Comparison of ENCODE assay signal across 1 cellular context in genomic region chr18:9823805-9824473, GRCh38.
A peak's percentile ranks its signal among the peaks of the same experiment; 100 is the strongest.
TF ChIP-seq lines count a peak whose summit lies in the region.

No MANE protein-coding gene starts in this region.

TF ChIP-seq in K562, 482 proteins besides CTCF, POLR2A, EP300 and RAD21 (continued from another document and continues in another):
- no peak for TF ChIP-seq AFF1 (IDR thresholded peaks at IDR 0.05; ENCODE audit: low read depth in 1 of 2, partially characterized antibody in 2 of 2)
- no peak for TF ChIP-seq HMBOX1 (IDR thresholded peaks at IDR 0.05)
- no peak; the same call in 1 of the 2 replicates for TF ChIP-seq ZNF766 (CRISPR knock-in tag; conservative IDR thresholded peaks at IDR 0.05)
- TF ChIP-seq SMARCE1 (IDR thresholded peaks at IDR 0.05) = no peak
- no peak for TF ChIP-seq E2F5 (CRISPR knock-in tag; IDR thresholded peaks at IDR 0.05)
- TF ChIP-seq BRD9 (IDR thresholded peaks at IDR 0.05; ENCODE audit: low read depth, partially characterized antibody) = no peak
- no peak for TF ChIP-seq NFYB (IDR thresholded peaks at IDR 0.05; ENCODE audit: extremely low read depth, insufficient read length)
- no peak for TF ChIP-seq MCM3 (IDR thresholded peaks at IDR 0.05)
- no peak for TF ChIP-seq ZNF778 (CRISPR knock-in tag; IDR thresholded peaks at IDR 0.05)
- no peak for TF ChIP-seq MEIS2 (IDR thresholded peaks at IDR 0.05; ENCODE audit: partially characterized antibody)
- no peak for TF ChIP-seq ESRRA (IDR thresholded peaks at IDR 0.05; ENCODE audit: borderline replicate concordance, low read depth)
- TF ChIP-seq NR3C1 (CRISPR knock-in tag; IDR thresholded peaks at IDR 0.05) = no peak
- no peak for TF ChIP-seq ZFP91 (CRISPR knock-in tag; IDR thresholded peaks at IDR 0.05)
- no peak for TF ChIP-seq FOXJ3 (CRISPR knock-in tag; IDR thresholded peaks at IDR 0.05)
- TF ChIP-seq ARID4B (CRISPR knock-in tag; IDR thresholded peaks at IDR 0.05) = no peak
- TF ChIP-seq SUPT5H (IDR thresholded peaks at IDR 0.05) = peak; percentile 35
- TF ChIP-seq BCLAF1 (IDR thresholded peaks at IDR 0.05; ENCODE audit: borderline replicate concordance in 1 of 2, control insufficient read depth in 1 of 2, low read depth in 2 of 2, low read length in 1 of 2) = no peak; a peak in 1 of 4 replicates
- TF ChIP-seq BACH1 (tag; IDR thresholded peaks at IDR 0.05) = no peak
- no peak for TF ChIP-seq CHD7 (IDR thresholded peaks at IDR 0.05; ENCODE audit: low read depth, low read length)
- peak; percentile 52 for TF ChIP-seq POLR2B (IDR thresholded peaks at IDR 0.05; ENCODE audit: low read depth, partially characterized antibody)
- no peak for TF ChIP-seq CEBPG (CRISPR knock-in tag; IDR thresholded peaks at IDR 0.05)
- no peak for TF ChIP-seq CEBPG (tag; conservative IDR thresholded peaks at IDR 0.05 in 1 of 2, IDR thresholded peaks at IDR 0.05 in 1 of 2)
- no peak for TF ChIP-seq ZNF24 (IDR thresholded peaks at IDR 0.05)
